Comparison of ENCODE assay signal across 7 cellular contexts in genomic region chr7:100415448-100415847, GRCh38.
"Had no signal": no experiment of that assay in that cellular context is flagged by ENCODE, and none has a peak within 500 bp of the region (broad histone marks: within the 10 kb centered on the region; RNA-seq: fewer than 3 reads in every experiment).

No MANE protein-coding gene starts in this region.

- DNase-seq: H9, HCEC 1CT, HFFc6, IMR-90, KG1 had no signal

- H3K4me3 Mint-ChIP-seq: GM23338, H9, HFFc6 had no signal

- H3K27ac Mint-ChIP-seq: GM23338, H9, HFFc6 had no signal

- H3K4me1 Mint-ChIP-seq: H9 had no signal

- H3K9me3 Mint-ChIP-seq: GM23338, H9, HFFc6 had no signal

- ATAC-seq: GM23338, K562 had no signal
